ENCODE assay signal across 2 cellular contexts in genomic region chr13:108266316-108266936, GRCh38.
TF ChIP-seq lines count a peak whose summit lies in the region.

No MANE protein-coding gene starts in this region.

TF ChIP-seq in SK-N-SH, 30 proteins besides CTCF, POLR2A, EP300 and RAD21 (continued from another document):
- no peak for TF ChIP-seq REST (IDR thresholded peaks at IDR 0.05; ENCODE audit: low read depth, low read length)
- TF ChIP-seq CHD2 (IDR thresholded peaks at IDR 0.05; ENCODE audit: low read length, partially characterized antibody) = no peak
- TF ChIP-seq TCF12 (IDR thresholded peaks at IDR 0.05) = no peak
TF ChIP-seq in SK-N-SH: peak in this region for 0.

TF ChIP-seq in SK-N-SH treated with all-trans-retinoic acid at 6 μM for 48 hours, 23 proteins besides CTCF, POLR2A, EP300 and RAD21 (continued from another document):
- TF ChIP-seq POU6F1 (CRISPR knock-in tag; IDR thresholded peaks at IDR 0.05; ENCODE audit: borderline replicate concordance, low read depth) = no peak
